ENCODE assay signal across 14 cellular contexts in the genomic region with DNA sequence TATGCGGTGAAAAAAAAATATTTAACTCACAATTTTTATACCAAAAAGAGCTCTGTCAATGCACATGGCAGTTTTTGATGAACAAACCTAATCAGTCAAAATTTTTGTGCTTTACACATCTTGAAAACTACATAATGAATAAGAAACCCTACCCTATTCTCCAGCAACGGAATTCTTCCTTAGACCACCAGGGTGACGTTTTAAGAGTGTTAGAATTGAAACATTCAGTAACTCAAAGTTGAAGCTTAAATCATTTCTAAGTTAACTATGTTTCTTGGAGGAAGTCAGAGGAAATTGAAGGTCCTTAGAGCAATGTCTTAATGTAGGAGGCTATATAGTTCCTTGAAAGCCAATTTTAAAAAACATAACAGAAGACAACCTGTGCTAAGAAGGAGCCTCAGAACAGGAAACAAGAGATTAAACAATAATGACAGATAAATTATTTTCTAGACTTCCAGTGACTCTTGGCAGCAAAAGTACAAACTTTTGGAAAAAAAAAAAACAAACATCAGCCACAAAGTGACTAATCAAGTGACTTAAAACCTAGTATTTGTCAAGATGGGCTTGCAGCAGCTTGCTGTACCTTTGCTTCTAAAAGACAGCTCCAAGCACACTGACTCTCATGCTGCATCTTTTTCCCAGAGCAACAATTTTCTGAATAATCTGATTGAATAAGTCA. TPM values are rescaled to one million over a fixed set of nuclear protein-coding genes. Genes with fewer than 3 reads are reported as not detected.
DNase-seq lines count a peak whose midpoint lies in the region; ATAC-seq, FAIRE-seq and TF ChIP-seq lines count a peak whose summit lies in the region.
"Had no signal": no experiment of that assay in that cellular context is flagged by ENCODE, and none has a peak within 500 bp of the region (broad histone marks: within the 10 kb centered on the region; RNA-seq: fewer than 3 reads in every experiment).

No MANE protein-coding gene starts in this region.

- TF ChIP-seq CTCF in A549 (IDR thresholded peaks at IDR 0.05) = no peak
- TF ChIP-seq CTCF in chondrocyte (IDR thresholded peaks at IDR 0.05) = peak; percentile 50

- ATAC-seq in A549 (no peak), GM19452 (IDR thresholded peaks at IDR 0.05; ENCODE audit: unreplicated experiment) (no peak), HG02588 (IDR thresholded peaks at IDR 0.05; ENCODE audit: unreplicated experiment) (no peak)
- ATAC-seq: body of pancreas had no signal

- no peak for TF ChIP-seq RAD21 in A549 (conservative IDR thresholded peaks at IDR 0.05 in 1 of 2, IDR thresholded peaks at IDR 0.05 in 1 of 2)

- no peaks in the 10 kb centered on the region for H3K36me3 Mint-ChIP-seq in chondrocyte (ENCODE audit: low read depth)
- H3K36me3 Mint-ChIP-seq: IgD-negative memory B cell had no signal

- H3K9me3 ChIP-seq in A549 (no peaks in the 10 kb centered on the region), HUES6 (ENCODE audit: control insufficient read depth, insufficient read depth, low read depth, low read length) (no peaks in the 10 kb centered on the region)
- H3K9me3 ChIP-seq: body of pancreas had no signal

- DNase-seq in A549 (ENCODE audit: low read depth in 1 of 2, low spot score in 1 of 2) (no peak), chondrocyte (ENCODE audit: low spot score) (no peak), lung microvascular endothelial cell (ENCODE audit: low read depth in 2 of 2) (peak; percentile 3 to 56), D341Med (ENCODE audit: low spot score) (no peak)
- no peak for DNase-seq in stimulated activated naive CD4-positive, alpha-beta T cell (lab: John Stamatoyannopoulos, UW)
- DNase-seq: activated T-cell treated with anti-CD3 and anti-CD28 coated beads, Interleukin-2, amount 50 U/mL, for 1 hour; body of pancreas; stimulated activated naive CD4-positive, alpha-beta T cell treated with Interleukin-2 at 50 U/mL for 16 hours had no signal

- no peak for TF ChIP-seq EP300 in A549 (IDR thresholded peaks at IDR 0.05)

- CTCF ChIA-PET in A549 (lab: Yijun Ruan, JAX) = no interaction called here

- H3K27ac Mint-ChIP-seq in chondrocyte (ENCODE audit: unreplicated experiment) = peak overlapping the region; percentile 55
- H3K27ac Mint-ChIP-seq: IgD-negative memory B cell had no signal

- no peaks in the 10 kb centered on the region for H3K9me3 Mint-ChIP-seq in chondrocyte (ENCODE audit: low read depth)
- H3K9me3 Mint-ChIP-seq: IgD-negative memory B cell had no signal

- H3K4me1 Mint-ChIP-seq in chondrocyte (ENCODE audit: low read depth) = peaks cover 24% of the 10 kb centered on the region
- H3K4me1 Mint-ChIP-seq: IgD-negative memory B cell had no signal

- no peak overlapping the region for H3K4me3 Mint-ChIP-seq in chondrocyte (ENCODE audit: unreplicated experiment)
- H3K4me3 Mint-ChIP-seq: IgD-negative memory B cell had no signal

- H3K4me1 ChIP-seq in A549 = peaks cover 34% of the 10 kb centered on the region
- H3K4me1 ChIP-seq in HUES6 (ENCODE audit: control insufficient read depth, insufficient read depth, low read length) = peaks cover 13% of the 10 kb centered on the region

- no peak overlapping the region for H3K4me3 ChIP-seq in A549
- H3K4me3 ChIP-seq in HUES6 (ENCODE audit: low read depth, low read length) = peak overlapping the region; percentile 79; the same call in 1 of the 2 replicates
- H3K4me3 ChIP-seq: body of pancreas had no signal

- no peaks in the 10 kb centered on the region for H3K27me3 Mint-ChIP-seq in chondrocyte (ENCODE audit: low read depth)

- H3K27ac ChIP-seq in A549 = peak overlapping the region; percentile 26 to 43; a peak in 1 of 6 replicates
- H3K27ac ChIP-seq in HUES6 (ENCODE audit: low read depth, low read length) = peak overlapping the region; percentile 17; the same call in 1 of the 2 replicates

- no peak for FAIRE-seq in A549 (lab: Jason Lieb, UNC)
- FAIRE-seq: RCC 7860, TTC549 had no signal

- H3K27me3 ChIP-seq in HUES6 (ENCODE audit: control insufficient read depth, insufficient read depth, low read length) = no peaks in the 10 kb centered on the region
- H3K27me3 ChIP-seq: body of pancreas had no signal

- H3K4me2 ChIP-seq in A549 = peak overlapping the region; percentile 84

- POLR2A ChIA-PET in A549 (lab: Yijun Ruan, JAX) = interaction anchor here (0.6 kb wide), 1 partner anchor 800 kb away, joined by 4 read pairs; no protein-coding TSS in a partner anchor

- H3K9ac ChIP-seq in HUES6 (ENCODE audit: low read length) = no peak overlapping the region

- 29% methylated on average over 3 of the region's 3 CpGs for WGBS in A549 (ENCODE audit: missing lambda C conversion rate)

- TF ChIP-seq POLR2A in A549 (IDR thresholded peaks at IDR 0.05; ENCODE audit: low read length) = no peak

- H3K36me3 ChIP-seq in HUES6 (ENCODE audit: control insufficient read depth, insufficient read depth, low read length) = peaks cover 77% of the 10 kb centered on the region

TF ChIP-seq in A549, 52 proteins besides CTCF, POLR2A, EP300 and RAD21:
- TF ChIP-seq TP53 (CRISPR knock-in tag; IDR thresholded peaks at IDR 0.05) (no peak), CHD2 (IDR thresholded peaks at IDR 0.05; ENCODE audit: low read length, partially characterized antibody) (no peak), MAZ (IDR thresholded peaks at IDR 0.05; ENCODE audit: borderline replicate concordance, low read depth, low read length) (no peak), JUNB (IDR thresholded peaks at IDR 0.05) (no peak)
- TF ChIP-seq, protein P1, sequence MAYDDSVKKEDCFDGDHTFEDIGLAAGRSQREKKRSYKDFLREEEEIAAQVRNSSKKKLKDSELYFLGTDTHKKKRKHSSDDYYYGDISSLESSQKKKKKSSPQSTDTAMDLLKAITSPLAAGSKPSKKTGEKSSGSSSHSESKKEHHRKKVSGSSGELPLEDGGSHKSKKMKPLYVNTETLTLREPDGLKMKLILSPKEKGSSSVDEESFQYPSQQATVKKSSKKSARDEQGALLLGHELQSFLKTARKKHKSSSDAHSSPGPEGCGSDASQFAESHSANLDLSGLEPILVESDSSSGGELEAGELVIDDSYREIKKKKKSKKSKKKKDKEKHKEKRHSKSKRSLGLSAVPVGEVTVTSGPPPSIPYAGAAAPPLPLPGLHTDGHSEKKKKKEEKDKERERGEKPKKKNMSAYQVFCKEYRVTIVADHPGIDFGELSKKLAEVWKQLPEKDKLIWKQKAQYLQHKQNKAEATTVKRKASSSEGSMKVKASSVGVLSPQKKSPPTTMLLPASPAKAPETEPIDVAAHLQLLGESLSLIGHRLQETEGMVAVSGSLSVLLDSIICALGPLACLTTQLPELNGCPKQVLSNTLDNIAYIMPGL (CRISPR knock-in tag; IDR thresholded peaks at IDR 0.05; ENCODE audit: borderline replicate concordance) = no peak
- TF ChIP-seq, protein P2, sequence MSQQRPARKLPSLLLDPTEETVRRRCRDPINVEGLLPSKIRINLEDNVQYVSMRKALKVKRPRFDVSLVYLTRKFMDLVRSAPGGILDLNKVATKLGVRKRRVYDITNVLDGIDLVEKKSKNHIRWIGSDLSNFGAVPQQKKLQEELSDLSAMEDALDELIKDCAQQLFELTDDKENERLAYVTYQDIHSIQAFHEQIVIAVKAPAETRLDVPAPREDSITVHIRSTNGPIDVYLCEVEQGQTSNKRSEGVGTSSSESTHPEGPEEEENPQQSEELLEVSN (IDR thresholded peaks at IDR 0.05; ENCODE audit: borderline replicate concordance, low read depth) = no peak
TF ChIP-seq in A549: peak in this region for 0.

RNA-seq across cellular contexts. Expression of a gene that starts 6.2 kb away (rescaled TPM):
- polyA plus RNA-seq in A549 (2011; rRNA removed) = 23.1 and 28.9 TPM in 2 replicates
- polyA plus RNA-seq in A549 (2012; cell fraction: cytosol; rRNA removed) = 21.0 and 23.1 TPM in 2 replicates
- polyA plus RNA-seq in A549 (2012; cell fraction: nucleus; rRNA removed) = 23.3 and 30.8 TPM in 2 replicates
- 5.3 to 7.6 TPM (median 5.9 TPM) in 3 replicates for polyA plus RNA-seq in A549 (2017; fragmentation: RNase III; extraction: RNeasy Plus Mini Kit Qiagen cat#74134 plus additional on column Dnase treatment)
- polyA minus RNA-seq in A549 (2011; rRNA and poly(A)+ RNA removed) = 25.8 and 30.1 TPM in 2 replicates
- 10.5 to 14.8 TPM (median 11.2 TPM) in 3 replicates for total RNA-seq in chondrocyte
- 10.2 and 14.7 TPM in 2 replicates for total RNA-seq in lung microvascular endothelial cell
- polyA plus RNA-seq: IgD-negative memory B cell had no signal

Comparison
In these comparisons a context has a peak if more than half of its experiments do, and no peak if none do; other contexts are left out.
1. DNase-seq: peak in lung microvascular endothelial cell (2 of 2); none in A549 (0 of 2), chondrocyte (single experiment), D341Med (single experiment) and stimulated activated naive CD4-positive, alpha-beta T cell (0 of 6).